ENCODE assay signal across 12 cellular contexts in genomic region chr2:96801464-96802280, GRCh38. TPM values are rescaled to one million over a fixed set of nuclear protein-coding genes. Genes with fewer than 3 reads are reported as not detected.
A peak's percentile ranks its signal among the peaks of the same experiment; 100 is the strongest.
DNase-seq lines count a peak whose midpoint lies in the region; ATAC-seq, FAIRE-seq and TF ChIP-seq lines count a peak whose summit lies in the region.
"Had no signal": no experiment of that assay in that cellular context is flagged by ENCODE, and none has a peak within 500 bp of the region (broad histone marks: within the 10 kb centered on the region; RNA-seq: fewer than 3 reads in every experiment).

No MANE protein-coding gene starts in this region.

- no peak overlapping the region for H3K4me3 ChIP-seq in CD4-positive, CD25-positive, alpha-beta regulatory T cell (ENCODE audit: low read depth, low read length)
- H3K4me3 ChIP-seq in SU-DHL-6 (ENCODE audit: insufficient read depth, low read length, poor library complexity, severe bottlenecking) = no peak overlapping the region
- no peak overlapping the region for H3K4me3 ChIP-seq in kidney (ENCODE audit: low read length in 2 of 2)
- H3K4me3 ChIP-seq: thyroid gland had no signal

- peaks cover 14% of the 10 kb centered on the region for H3K36me3 Mint-ChIP-seq in CD4-positive, CD25-positive, alpha-beta regulatory T cell

- no peak overlapping the region for H3K9ac ChIP-seq in SU-DHL-6 (ENCODE audit: low read length)
- H3K9ac ChIP-seq in kidney (ENCODE audit: low read length in 2 of 2) = no peak overlapping the region

- peaks cover 25% of the 10 kb centered on the region for H3K4me1 ChIP-seq in CD4-positive, CD25-positive, alpha-beta regulatory T cell (ENCODE audit: control insufficient read depth, insufficient read depth, low read length, poor library complexity, severe bottlenecking)
- peaks cover 0 to 4% of the 10 kb centered on the region in 2 donors for H3K4me1 ChIP-seq in kidney (ENCODE audit: control insufficient read depth in 1 of 2, insufficient read depth in 1 of 2, low read depth in 1 of 2, low read length in 2 of 2)

- no peak overlapping the region for H3K4me3 Mint-ChIP-seq in CD4-positive, CD25-positive, alpha-beta regulatory T cell

- H4K20me1 ChIP-seq in SU-DHL-6 (ENCODE audit: low read depth, low read length) = no peaks in the 10 kb centered on the region

- no peaks in the 10 kb centered on the region for H3K27me3 Mint-ChIP-seq in CD4-positive, CD25-positive, alpha-beta regulatory T cell

- FAIRE-seq in kidney (lab: Jason Lieb, UNC) = no peak
- FAIRE-seq: endometrium had no signal

- no peak overlapping the region for H3K4me2 ChIP-seq in SU-DHL-6 (ENCODE audit: low read depth, low read length, poor library complexity, severe bottlenecking)

- TF ChIP-seq CTCF in SU-DHL-6 (IDR thresholded peaks at IDR 0.05; ENCODE audit: insufficient read depth, low read length, poor library complexity, severe bottlenecking) (no peak), kidney (IDR thresholded peaks at IDR 0.05; ENCODE audit: borderline replicate concordance, extremely low read depth, insufficient read depth) (no peak)

- peaks cover 5% of the 10 kb centered on the region for H3K36me3 ChIP-seq in CD4-positive, CD25-positive, alpha-beta regulatory T cell (ENCODE audit: control insufficient read depth, insufficient read depth, low read length)
- H3K36me3 ChIP-seq in SU-DHL-6 (ENCODE audit: low read length) = no peaks in the 10 kb centered on the region
- H3K36me3 ChIP-seq in kidney (ENCODE audit: control insufficient read depth in 1 of 2, insufficient read depth in 2 of 2, low read length in 2 of 2) = peaks cover 5% of the 10 kb centered on the region in 2 donors
- H3K36me3 ChIP-seq: brain microvascular endothelial cell had no signal

- H3K4me1 Mint-ChIP-seq in CD4-positive, CD25-positive, alpha-beta regulatory T cell = peaks cover 5 to 14% (median 8%) of the 10 kb centered on the region in 4 donors

- H3K27ac Mint-ChIP-seq in CD4-positive, CD25-positive, alpha-beta regulatory T cell = no peak overlapping the region

- no peaks in the 10 kb centered on the region for H3K9me3 ChIP-seq in CD4-positive, CD25-positive, alpha-beta regulatory T cell (ENCODE audit: control insufficient read depth in 2 of 2, low read length in 2 of 2)
- H3K9me3 ChIP-seq in SU-DHL-6 (ENCODE audit: insufficient read depth, low read length) = no peaks in the 10 kb centered on the region
- H3K9me3 ChIP-seq in kidney (ENCODE audit: control insufficient read depth in 1 of 2, low read length in 2 of 2) = no peaks in the 10 kb centered on the region
- H3K9me3 ChIP-seq: thyroid gland had no signal

- H3K27me3 ChIP-seq in CD4-positive, CD25-positive, alpha-beta regulatory T cell (ENCODE audit: control insufficient read depth, insufficient read depth, low read length) = no peaks in the 10 kb centered on the region
- no peaks in the 10 kb centered on the region for H3K27me3 ChIP-seq in SU-DHL-6 (ENCODE audit: low read length)
- H3K27me3 ChIP-seq: brain microvascular endothelial cell, thyroid gland had no signal

- H3K79me2 ChIP-seq in SU-DHL-6 (ENCODE audit: insufficient read depth, low read length) = no peaks in the 10 kb centered on the region

- H3K9me3 Mint-ChIP-seq in CD4-positive, CD25-positive, alpha-beta regulatory T cell = no peaks in the 10 kb centered on the region

- no peaks in the 10 kb centered on the region for H3K9me2 ChIP-seq in SU-DHL-6 (replicated peaks; ENCODE audit: insufficient read depth, low read length)

- intact Hi-C loops in kidney (cut with DNase I) = no loop called here

- ATAC-seq in CD4-positive, CD25-positive, alpha-beta regulatory T cell (ENCODE audit: low read depth in 2 of 2) = no peak
- ATAC-seq in GM19455 (IDR thresholded peaks at IDR 0.05; ENCODE audit: unreplicated experiment) = peak; percentile 3

- TF ChIP-seq POLR2A in erythroblast (IDR thresholded peaks at IDR 0.05; ENCODE audit: low read length) = no peak

- peaks cover 4% of the 10 kb centered on the region; the same call in 1 of the 2 replicates for H3F3A ChIP-seq in SU-DHL-6 (ENCODE audit: insufficient read depth)

- H3K27ac ChIP-seq in CD4-positive, CD25-positive, alpha-beta regulatory T cell (ENCODE audit: insufficient read depth, low read length, poor library complexity, severe bottlenecking) = peak overlapping the region; percentile 9
- H3K27ac ChIP-seq in SU-DHL-6 (ENCODE audit: low read depth, low read length) (no peak overlapping the region), kidney (ENCODE audit: low read depth in 2 of 2, low read length in 2 of 2) (no peak overlapping the region)
- H3K27ac ChIP-seq: brain microvascular endothelial cell, thyroid gland had no signal

- no peak for DNase-seq in CD4-positive, CD25-positive, alpha-beta regulatory T cell
- DNase-seq in kidney (peak; percentile 11), NCI-H510A (lab: John Stamatoyannopoulos, UW) (no peak), erythroblast (lab: John Stamatoyannopoulos, UW) (no peak), NCI-H1048 (lab: John Stamatoyannopoulos, UW) (no peak)
- DNase-seq: cortex of kidney, SIG-M5 had no signal

- peak overlapping the region; percentile 82 for H2AFZ ChIP-seq in SU-DHL-6 (ENCODE audit: low read depth, low read length, severe bottlenecking)

RNA-seq across cellular contexts. Expression of gene CNNM3, which starts 14.4 kb away (rescaled TPM):
- total RNA-seq in CD4-positive, CD25-positive, alpha-beta regulatory T cell = 33.1 TPM
- polyA plus RNA-seq in CD4-positive, CD25-positive, alpha-beta regulatory T cell = 10 to 100 TPM in 2 of 4 donors, 1 to 10 TPM in 2; 4.9 to 14.0 (median 7.9) TPM
- 26.1 TPM for total RNA-seq in kidney
- 6.9 TPM for polyA plus RNA-seq in kidney (ENCODE audit: insufficient read depth, low read depth, low replicate concordance)

RNA-seq across cellular contexts. Expression of gene CNNM4, which starts 41.0 kb away (rescaled TPM):
- 11.2 TPM for total RNA-seq in CD4-positive, CD25-positive, alpha-beta regulatory T cell
- 1 to 10 TPM in 3 of 4 donors, under 1 TPM in 1; 0.98 to 3.2 (median 2.6) TPM for polyA plus RNA-seq in CD4-positive, CD25-positive, alpha-beta regulatory T cell
- total RNA-seq in kidney = 14.5 TPM
- polyA plus RNA-seq in kidney (ENCODE audit: insufficient read depth, low read depth, low replicate concordance) = 3.7 TPM

RNA-seq across cellular contexts. Expression of gene ANKRD23, which starts 42.1 kb away (rescaled TPM):
- total RNA-seq in CD4-positive, CD25-positive, alpha-beta regulatory T cell = 16.4 TPM
- 1 to 10 TPM in 1 of 4 donors, under 1 TPM in 3; 0.68 to 1.1 (median 0.90) TPM for polyA plus RNA-seq in CD4-positive, CD25-positive, alpha-beta regulatory T cell
- total RNA-seq in kidney = 4.0 TPM
- polyA plus RNA-seq in kidney (ENCODE audit: insufficient read depth, low read depth, low replicate concordance) = 1.6 TPM

RNA-seq across cellular contexts. Expression of gene ANKRD39, which starts 56.1 kb away (rescaled TPM):
- 31.9 TPM for total RNA-seq in CD4-positive, CD25-positive, alpha-beta regulatory T cell
- polyA plus RNA-seq in CD4-positive, CD25-positive, alpha-beta regulatory T cell = 10 to 100 TPM; 30.2 to 44.4 (median 37.6) TPM
- total RNA-seq in kidney = 10.8 TPM
- 19.2 TPM for polyA plus RNA-seq in kidney (ENCODE audit: insufficient read depth, low read depth, low replicate concordance)
